In the genomic region with DNA sequence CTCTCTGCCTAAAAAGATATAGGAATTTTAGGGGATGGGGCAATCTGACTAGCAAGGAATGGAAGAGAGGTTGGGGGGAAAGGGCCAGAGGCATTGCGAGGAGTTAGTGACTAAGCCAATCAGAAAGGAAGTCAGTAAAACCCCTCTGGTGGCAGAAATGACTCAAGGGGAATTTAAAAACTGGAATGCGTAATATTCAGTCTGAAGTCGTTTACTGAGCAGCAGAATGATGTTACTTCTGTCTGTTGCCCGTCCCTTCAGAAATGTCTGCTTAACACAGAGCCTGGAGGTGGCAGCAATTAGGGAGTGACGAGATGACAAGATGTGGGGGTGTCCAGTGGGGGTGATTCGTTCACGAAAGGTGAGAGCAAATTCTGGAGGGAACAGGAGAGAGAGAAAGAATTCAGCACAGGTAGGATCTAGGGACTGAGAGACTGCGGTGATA, we compare ENCODE assay signal across 8 cellular contexts.
DNase-seq lines count a peak whose midpoint lies in the region; ATAC-seq, FAIRE-seq and TF ChIP-seq lines count a peak whose summit lies in the region.

No MANE protein-coding gene starts in this region.

- no peak for DNase-seq in AG04449 (ENCODE audit: low read depth, low spot score)
- DNase-seq in MM.1S = no peak
- no peak for DNase-seq in central memory CD8-positive, alpha-beta T cell (ENCODE audit: low spot score in 2 of 2)
- DNase-seq in stimulated activated naive B cell treated with anti-CD40 and anti-IgM and Interleukin-4, amounts not matched to agents 10 μg/mL and 1 μg/mL and 100 μg/mL, for 72 hours = peak; percentile 34
- DNase-seq in H9 = no peak
- no peak for DNase-seq in D721Med (ENCODE audit: insufficient read length, low spot score)

- no peaks in the 10 kb centered on the region for H3K9me3 ChIP-seq in MM.1S (replicated peaks; ENCODE audit: insufficient read depth, low read length)
- H3K9me3 ChIP-seq in H9 (ENCODE audit: control insufficient read depth, low read depth, low read length) = no peaks in the 10 kb centered on the region

- H2AK5ac ChIP-seq in H9 (ENCODE audit: insufficient read length, low read length) = no peak overlapping the region

- H3K9me3 Mint-ChIP-seq in central memory CD8-positive, alpha-beta T cell = no peaks in the 10 kb centered on the region
- no peaks in the 10 kb centered on the region for H3K9me3 Mint-ChIP-seq in stimulated activated naive B cell treated with anti-CD40 and anti-IgM and Interleukin-4, amounts not matched to agents 10 μg/mL and 1 μg/mL and 100 μg/mL, for 72 hours
- no peaks in the 10 kb centered on the region for H3K9me3 Mint-ChIP-seq in H9

- H4K8ac ChIP-seq in H9 (replicated peaks; ENCODE audit: insufficient read length, low read depth, low read length) = no peak overlapping the region

- H3K27me3 Mint-ChIP-seq in central memory CD8-positive, alpha-beta T cell = no peaks in the 10 kb centered on the region
- peaks cover 7 to 33% of the 10 kb centered on the region in 2 donors for H3K27me3 Mint-ChIP-seq in stimulated activated naive B cell treated with anti-CD40 and anti-IgM and Interleukin-4, amounts not matched to agents 10 μg/mL and 1 μg/mL and 100 μg/mL, for 72 hours
- peaks cover 54% of the 10 kb centered on the region for H3K27me3 Mint-ChIP-seq in H9 (ENCODE audit: low read depth)

- peak; percentile 44 for TF ChIP-seq CTCF in AG04449 (IDR thresholded peaks at IDR 0.05; ENCODE audit: insufficient read depth, low read length, missing control alignments)
- TF ChIP-seq CTCF in MM.1S (IDR thresholded peaks at IDR 0.05; ENCODE audit: low read length) = no peak
- no peak for TF ChIP-seq CTCF in H9 (conservative IDR thresholded peaks at IDR 0.05)
- TF ChIP-seq CTCF in D721Med (IDR thresholded peaks at IDR 0.05; ENCODE audit: insufficient read depth, missing control alignments) = no peak

- H3K4me1 ChIP-seq in MM.1S (ENCODE audit: low read length) (peaks cover 36% of the 10 kb centered on the region), H9 (ENCODE audit: insufficient read depth, low read length) (peaks cover 1% of the 10 kb centered on the region; the same call in 1 of the 2 replicates)

- H3K36me3 Mint-ChIP-seq in central memory CD8-positive, alpha-beta T cell (ENCODE audit: insufficient read depth) = peaks cover 2% of the 10 kb centered on the region
- H3K36me3 Mint-ChIP-seq in stimulated activated naive B cell treated with anti-CD40 and anti-IgM and Interleukin-4, amounts not matched to agents 10 μg/mL and 1 μg/mL and 100 μg/mL, for 72 hours = no peaks in the 10 kb centered on the region
- no peaks in the 10 kb centered on the region for H3K36me3 Mint-ChIP-seq in H9 (ENCODE audit: insufficient read depth in 1 of 3, low read depth in 3 of 3)

- H3K23ac ChIP-seq in H9 (ENCODE audit: insufficient read length, low read depth, low read length) = no peak overlapping the region

- no peak overlapping the region for H4K91ac ChIP-seq in H9 (ENCODE audit: insufficient read length, low read depth, low read length)

- H3K36me3 ChIP-seq in MM.1S (replicated peaks; ENCODE audit: insufficient read depth, low read length) = no peaks in the 10 kb centered on the region

- 0 out of 2 replicates have a peak, but pooled peaks cover 11% of the 10 kb centered on the region for H3F3A ChIP-seq in MM.1S (ENCODE audit: insufficient read depth, low read length)

- no peaks in the 10 kb centered on the region for H3K27me3 ChIP-seq in MM.1S (replicated peaks; ENCODE audit: insufficient read depth, low read length)
- H3K27me3 ChIP-seq in H9 (ENCODE audit: insufficient read depth, low read length) = peaks cover 7% of the 10 kb centered on the region

- peaks cover 6% of the 10 kb centered on the region for H3K23me2 ChIP-seq in H9 (ENCODE audit: insufficient read length, low read depth, low read length, poor library complexity, severe bottlenecking)

- no peaks in the 10 kb centered on the region for H3K79me2 ChIP-seq in MM.1S (ENCODE audit: low read length)
- H3K79me2 ChIP-seq in H9 (ENCODE audit: insufficient read depth, low read length) = no peaks in the 10 kb centered on the region

- POLR2A ChIA-PET in AG04449 (lab: Yijun Ruan, JAX) = interaction anchor here (0.7 kb wide), 1 partner anchor 69 kb away, joined by 3 read pairs; no protein-coding TSS in a partner anchor

- H2BK12ac ChIP-seq in H9 (ENCODE audit: insufficient read length, low read depth, low read length) = no peak overlapping the region

- no peak for FAIRE-seq in D721Med (lab: Jason Lieb, UNC)

- H3T11ph ChIP-seq in H9 (ENCODE audit: low read length) = no peak overlapping the region

- no peak overlapping the region for H2BK20ac ChIP-seq in H9 (ENCODE audit: low read depth, low read length, poor library complexity, severe bottlenecking)

- H3K18ac ChIP-seq in H9 (ENCODE audit: insufficient read length, low read depth, low read length) = no peak overlapping the region

- H3K4me3 Mint-ChIP-seq in central memory CD8-positive, alpha-beta T cell = peak overlapping the region; percentile 5
- H3K4me3 Mint-ChIP-seq in stimulated activated naive B cell treated with anti-CD40 and anti-IgM and Interleukin-4, amounts not matched to agents 10 μg/mL and 1 μg/mL and 100 μg/mL, for 72 hours = peak overlapping the region in 1 of 2 donors; percentile 34
- H3K4me3 Mint-ChIP-seq in H9 = no peak overlapping the region; a peak in 1 of 5 replicates

- no peak overlapping the region for H2BK15ac ChIP-seq in H9 (ENCODE audit: low read depth, low read length)

- no peak overlapping the region for H2BK5ac ChIP-seq in H9 (ENCODE audit: insufficient read length, low read length)

- no peak overlapping the region for H3K14ac ChIP-seq in H9 (ENCODE audit: insufficient read depth, low read length)

- H2AFZ ChIP-seq in MM.1S (ENCODE audit: low read length) = peak overlapping the region; percentile 32; the same call in 1 of the 2 replicates
- no peak overlapping the region for H2AFZ ChIP-seq in H9 (ENCODE audit: low read length)

- no peak overlapping the region for H3K56ac ChIP-seq in H9 (ENCODE audit: insufficient read length, low read depth, low read length)

- no peaks in the 10 kb centered on the region for H3K79me1 ChIP-seq in H9 (ENCODE audit: insufficient read depth, low read depth, low read length, poor library complexity, severe bottlenecking)

- no peak overlapping the region for H3K4ac ChIP-seq in H9 (ENCODE audit: low read depth, low read length)

- H3K9ac ChIP-seq in MM.1S (ENCODE audit: low read length) = no peak overlapping the region
- H3K9ac ChIP-seq in H9 (ENCODE audit: extremely low read depth, insufficient read length, low read length) = no peak overlapping the region

- peak overlapping the region; percentile 23; the same call in 1 of the 2 replicates for H3K4me2 ChIP-seq in MM.1S (ENCODE audit: low read depth, low read length)
- H3K4me2 ChIP-seq in H9 (ENCODE audit: insufficient read depth, insufficient read length, low read length) = no peak overlapping the region

- H4K20me1 ChIP-seq in MM.1S (ENCODE audit: insufficient read depth, low read length) (no peaks in the 10 kb centered on the region), H9 (ENCODE audit: control insufficient read depth, insufficient read depth, insufficient read length) (no peaks in the 10 kb centered on the region)

- CTCF ChIA-PET in AG04449 (lab: Yijun Ruan, JAX) = interaction anchor here (1.0 to 4.0 kb wide), 12 partner anchors 10 to 177 kb away, joined by 3 to 58 read pairs (median 9); no protein-coding TSS in a partner anchor

- H3K4me1 Mint-ChIP-seq in central memory CD8-positive, alpha-beta T cell = peaks cover 13% of the 10 kb centered on the region
- H3K4me1 Mint-ChIP-seq in stimulated activated naive B cell treated with anti-CD40 and anti-IgM and Interleukin-4, amounts not matched to agents 10 μg/mL and 1 μg/mL and 100 μg/mL, for 72 hours = peaks cover 13 to 37% of the 10 kb centered on the region in 2 donors
- H3K4me1 Mint-ChIP-seq in H9 = peaks cover 35 to 40% of the 10 kb centered on the region in 2 experiments

- H3K9me2 ChIP-seq in MM.1S (replicated peaks; ENCODE audit: insufficient read depth, low read length) = no peaks in the 10 kb centered on the region

- H3K27ac ChIP-seq in MM.1S (ENCODE audit: low read length) (0 out of 2 replicates have a peak overlapping the region, but pooled peaks have one; percentile 36), H9 (ENCODE audit: insufficient read length, low read depth, low read length) (no peak overlapping the region)

- ATAC-seq in GM19025 (IDR thresholded peaks at IDR 0.05; ENCODE audit: low read depth, unreplicated experiment) (peak; percentile 38), HG03025 (IDR thresholded peaks at IDR 0.05; ENCODE audit: low FRiP score, unreplicated experiment) (no peak)
- ATAC-seq in central memory CD8-positive, alpha-beta T cell (replicated peaks; ENCODE audit: extremely low read depth, poor library complexity, severe bottlenecking) = no peak
- peak; percentile 70 to 77 for ATAC-seq in stimulated activated naive B cell treated with anti-CD40 and anti-IgM and Interleukin-4, amounts not matched to agents 10 μg/mL and 1 μg/mL and 100 μg/mL, for 72 hours (replicated peaks)

- no CpG with 5 or more reads among the region's 8 CpGs for WGBS in H9 (ENCODE audit: extremely low coverage, insufficient read length, low lambda C conversion rate)

- no peak overlapping the region for H2BK120ac ChIP-seq in H9 (ENCODE audit: low read depth, low read length, poor library complexity, severe bottlenecking)

- H3K27ac Mint-ChIP-seq in central memory CD8-positive, alpha-beta T cell (ENCODE audit: low read depth) = peak overlapping the region; percentile 3
- H3K27ac Mint-ChIP-seq in stimulated activated naive B cell treated with anti-CD40 and anti-IgM and Interleukin-4, amounts not matched to agents 10 μg/mL and 1 μg/mL and 100 μg/mL, for 72 hours = peak overlapping the region; percentile 25
- H3K27ac Mint-ChIP-seq in H9 = no peak overlapping the region

- no peak overlapping the region for H3K4me3 ChIP-seq in AG04449 (ENCODE audit: low read depth, low read length)
- H3K4me3 ChIP-seq in MM.1S (ENCODE audit: low read length) = no peak overlapping the region

- no peak overlapping the region for H4K5ac ChIP-seq in H9 (ENCODE audit: insufficient read length, low read depth, low read length)

Comparison
In these comparisons a context has a peak if more than half of its experiments do, and no peak if none do; other contexts are left out.
1. ATAC-seq: peak in GM19025 (single experiment) and stimulated activated naive B cell treated with anti-CD40 and anti-IgM and Interleukin-4, amounts not matched to agents 10 μg/mL and 1 μg/mL and 100 μg/mL, for 72 hours (2 of 2); none in central memory CD8-positive, alpha-beta T cell (single experiment) and HG03025 (single experiment).
2. H3K27ac Mint-ChIP-seq: peak in central memory CD8-positive, alpha-beta T cell (single experiment) and stimulated activated naive B cell treated with anti-CD40 and anti-IgM and Interleukin-4, amounts not matched to agents 10 μg/mL and 1 μg/mL and 100 μg/mL, for 72 hours (single experiment); none in H9 (0 of 3).